1 cellular context compared by ENCODE assay signal in the genomic region with DNA sequence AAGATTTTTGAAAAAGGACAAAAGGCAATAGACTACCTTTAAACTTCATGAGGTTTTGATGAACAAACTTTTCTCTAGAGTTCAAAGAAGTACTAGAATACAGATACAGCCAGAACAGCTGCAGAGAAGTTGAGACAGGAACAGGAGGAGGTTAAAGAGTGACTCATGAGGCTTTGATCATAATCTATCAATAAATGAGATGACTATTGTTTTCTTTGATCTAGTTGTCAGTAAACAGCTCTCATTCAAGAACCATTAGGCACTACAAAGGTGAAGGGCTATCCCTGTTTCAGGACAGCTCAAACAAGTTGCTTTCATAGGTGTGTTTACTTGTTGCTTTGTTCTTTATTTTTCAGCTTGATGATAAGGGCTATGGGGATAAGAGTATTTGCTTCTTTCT.
TF ChIP-seq lines count a peak whose summit lies in the region.

No MANE protein-coding gene starts in this region.

TF ChIP-seq in HepG2, 621 proteins besides CTCF, POLR2A, EP300 and RAD21 (continued from another document and continues in another):
- TF ChIP-seq, protein P1, sequence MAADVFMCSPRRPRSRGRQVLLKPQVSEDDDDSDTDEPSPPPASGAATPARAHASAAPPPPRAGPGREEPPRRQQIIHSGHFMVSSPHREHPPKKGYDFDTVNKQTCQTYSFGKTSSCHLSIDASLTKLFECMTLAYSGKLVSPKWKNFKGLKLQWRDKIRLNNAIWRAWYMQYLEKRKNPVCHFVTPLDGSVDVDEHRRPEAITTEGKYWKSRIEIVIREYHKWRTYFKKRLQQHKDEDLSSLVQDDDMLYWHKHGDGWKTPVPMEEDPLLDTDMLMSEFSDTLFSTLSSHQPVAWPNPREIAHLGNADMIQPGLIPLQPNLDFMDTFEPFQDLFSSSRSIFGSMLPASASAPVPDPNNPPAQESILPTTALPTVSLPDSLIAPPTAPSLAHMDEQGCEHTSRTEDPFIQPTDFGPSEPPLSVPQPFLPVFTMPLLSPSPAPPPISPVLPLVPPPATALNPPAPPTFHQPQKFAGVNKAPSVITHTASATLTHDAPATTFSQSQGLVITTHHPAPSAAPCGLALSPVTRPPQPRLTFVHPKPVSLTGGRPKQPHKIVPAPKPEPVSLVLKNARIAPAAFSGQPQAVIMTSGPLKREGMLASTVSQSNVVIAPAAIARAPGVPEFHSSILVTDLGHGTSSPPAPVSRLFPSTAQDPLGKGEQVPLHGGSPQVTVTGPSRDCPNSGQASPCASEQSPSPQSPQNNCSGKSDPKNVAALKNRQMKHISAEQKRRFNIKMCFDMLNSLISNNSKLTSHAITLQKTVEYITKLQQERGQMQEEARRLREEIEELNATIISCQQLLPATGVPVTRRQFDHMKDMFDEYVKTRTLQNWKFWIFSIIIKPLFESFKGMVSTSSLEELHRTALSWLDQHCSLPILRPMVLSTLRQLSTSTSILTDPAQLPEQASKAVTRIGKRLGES (CRISPR knock-in tag; IDR thresholded peaks at IDR 0.05; ENCODE audit: borderline replicate concordance) = no peak
- TF ChIP-seq ZNF841 (CRISPR knock-in tag; IDR thresholded peaks at IDR 0.05; ENCODE audit: borderline replicate concordance) = no peak
- peak in 1 of 2 experiments; percentile 80; a peak in 2 of 4 replicates for TF ChIP-seq NR2F1 (CRISPR knock-in tag; IDR thresholded peaks at IDR 0.05)
- TF ChIP-seq FOSL2 (CRISPR knock-in tag; IDR thresholded peaks at IDR 0.05) = peak; percentile 90
- no peak for TF ChIP-seq ZNF691 (CRISPR knock-in tag; IDR thresholded peaks at IDR 0.05; ENCODE audit: borderline replicate concordance, low read depth)
- TF ChIP-seq, protein P2, sequence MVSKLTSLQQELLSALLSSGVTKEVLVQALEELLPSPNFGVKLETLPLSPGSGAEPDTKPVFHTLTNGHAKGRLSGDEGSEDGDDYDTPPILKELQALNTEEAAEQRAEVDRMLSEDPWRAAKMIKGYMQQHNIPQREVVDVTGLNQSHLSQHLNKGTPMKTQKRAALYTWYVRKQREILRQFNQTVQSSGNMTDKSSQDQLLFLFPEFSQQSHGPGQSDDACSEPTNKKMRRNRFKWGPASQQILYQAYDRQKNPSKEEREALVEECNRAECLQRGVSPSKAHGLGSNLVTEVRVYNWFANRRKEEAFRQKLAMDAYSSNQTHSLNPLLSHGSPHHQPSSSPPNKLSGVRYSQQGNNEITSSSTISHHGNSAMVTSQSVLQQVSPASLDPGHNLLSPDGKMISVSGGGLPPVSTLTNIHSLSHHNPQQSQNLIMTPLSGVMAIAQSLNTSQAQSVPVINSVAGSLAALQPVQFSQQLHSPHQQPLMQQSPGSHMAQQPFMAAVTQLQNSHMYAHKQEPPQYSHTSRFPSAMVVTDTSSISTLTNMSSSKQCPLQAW (CRISPR knock-in tag; IDR thresholded peaks at IDR 0.05) = no peak
- TF ChIP-seq HMG20A (CRISPR knock-in tag; IDR thresholded peaks at IDR 0.05; ENCODE audit: borderline replicate concordance) = peak; percentile 89; the same call in 1 of the 2 replicates
- TF ChIP-seq ELF3 (CRISPR knock-in tag; IDR thresholded peaks at IDR 0.05) = peak; percentile 49
- TF ChIP-seq ZNF790 (CRISPR knock-in tag; IDR thresholded peaks at IDR 0.05; ENCODE audit: borderline replicate concordance) = no peak
- TF ChIP-seq ZNF768 (CRISPR knock-in tag; IDR thresholded peaks at IDR 0.05) = no peak
- TF ChIP-seq GMEB1 (CRISPR knock-in tag; IDR thresholded peaks at IDR 0.05; ENCODE audit: borderline replicate concordance) = no peak
- no peak for TF ChIP-seq EEA1 (CRISPR knock-in tag; IDR thresholded peaks at IDR 0.05; ENCODE audit: borderline replicate concordance)
- no peak for TF ChIP-seq ZSCAN12 (CRISPR knock-in tag; IDR thresholded peaks at IDR 0.05)
- peak; percentile 86 for TF ChIP-seq RARA (CRISPR knock-in tag; IDR thresholded peaks at IDR 0.05)
- TF ChIP-seq, protein P3, sequence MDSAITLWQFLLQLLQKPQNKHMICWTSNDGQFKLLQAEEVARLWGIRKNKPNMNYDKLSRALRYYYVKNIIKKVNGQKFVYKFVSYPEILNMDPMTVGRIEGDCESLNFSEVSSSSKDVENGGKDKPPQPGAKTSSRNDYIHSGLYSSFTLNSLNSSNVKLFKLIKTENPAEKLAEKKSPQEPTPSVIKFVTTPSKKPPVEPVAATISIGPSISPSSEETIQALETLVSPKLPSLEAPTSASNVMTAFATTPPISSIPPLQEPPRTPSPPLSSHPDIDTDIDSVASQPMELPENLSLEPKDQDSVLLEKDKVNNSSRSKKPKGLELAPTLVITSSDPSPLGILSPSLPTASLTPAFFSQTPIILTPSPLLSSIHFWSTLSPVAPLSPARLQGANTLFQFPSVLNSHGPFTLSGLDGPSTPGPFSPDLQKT (CRISPR knock-in tag; IDR thresholded peaks at IDR 0.05; ENCODE audit: borderline replicate concordance) = no peak
- no peak for TF ChIP-seq USF2 (IDR thresholded peaks at IDR 0.05; ENCODE audit: low read depth, low read length)
- no peak for TF ChIP-seq USF2 (CRISPR knock-in tag; IDR thresholded peaks at IDR 0.05; ENCODE audit: borderline replicate concordance)
- TF ChIP-seq ZFP91 (CRISPR knock-in tag; IDR thresholded peaks at IDR 0.05; ENCODE audit: borderline replicate concordance) = no peak
- TF ChIP-seq, protein P4, sequence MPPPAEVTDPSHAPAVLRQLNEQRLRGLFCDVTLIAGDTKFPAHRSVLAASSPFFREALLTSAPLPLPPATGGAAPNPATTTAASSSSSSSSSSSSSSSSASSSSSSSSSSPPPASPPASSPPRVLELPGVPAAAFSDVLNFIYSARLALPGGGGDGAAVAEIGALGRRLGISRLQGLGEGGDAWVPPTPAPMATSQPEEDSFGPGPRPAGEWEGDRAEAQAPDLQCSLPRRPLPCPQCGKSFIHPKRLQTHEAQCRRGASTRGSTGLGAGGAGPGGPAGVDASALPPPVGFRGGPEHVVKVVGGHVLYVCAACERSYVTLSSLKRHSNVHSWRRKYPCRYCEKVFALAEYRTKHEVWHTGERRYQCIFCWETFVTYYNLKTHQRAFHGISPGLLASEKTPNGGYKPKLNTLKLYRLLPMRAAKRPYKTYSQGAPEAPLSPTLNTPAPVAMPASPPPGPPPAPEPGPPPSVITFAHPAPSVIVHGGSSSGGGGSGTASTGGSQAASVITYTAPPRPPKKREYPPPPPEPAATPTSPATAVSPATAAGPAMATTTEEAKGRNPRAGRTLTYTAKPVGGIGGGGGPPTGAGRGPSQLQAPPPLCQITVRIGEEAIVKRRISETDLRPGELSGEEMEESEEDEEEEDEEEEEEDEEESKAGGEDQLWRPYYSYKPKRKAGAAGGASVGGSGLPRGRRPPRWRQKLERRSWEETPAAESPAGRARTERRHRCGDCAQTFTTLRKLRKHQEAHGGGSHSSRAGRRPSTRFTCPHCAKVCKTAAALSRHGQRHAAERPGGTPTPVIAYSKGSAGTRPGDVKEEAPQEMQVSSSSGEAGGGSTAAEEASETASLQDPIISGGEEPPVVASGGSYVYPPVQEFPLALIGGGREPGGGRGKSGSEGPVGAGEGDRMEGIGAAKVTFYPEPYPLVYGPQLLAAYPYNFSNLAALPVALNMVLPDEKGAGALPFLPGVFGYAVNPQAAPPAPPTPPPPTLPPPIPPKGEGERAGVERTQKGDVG (CRISPR knock-in tag; IDR thresholded peaks at IDR 0.05; ENCODE audit: borderline replicate concordance) = no peak
- TF ChIP-seq TEAD3 (CRISPR knock-in tag; optimal IDR thresholded peaks at IDR 0.05; ENCODE audit: borderline replicate concordance) = no peak
- no peak for TF ChIP-seq TAF15 (IDR thresholded peaks at IDR 0.05; ENCODE audit: low read depth, low read length, poor library complexity, severe bottlenecking)
- no peak for TF ChIP-seq NFE2L2 (IDR thresholded peaks at IDR 0.05; ENCODE audit: low read length)
- TF ChIP-seq NR2C2 (CRISPR knock-in tag; IDR thresholded peaks at IDR 0.05; ENCODE audit: borderline replicate concordance) = peak; percentile 35; the same call in 1 of the 2 replicates
- no peak for TF ChIP-seq TCF12 (IDR thresholded peaks at IDR 0.05)
- TF ChIP-seq TCF12 (CRISPR knock-in tag; IDR thresholded peaks at IDR 0.05) = no peak
- TF ChIP-seq, protein P5, sequence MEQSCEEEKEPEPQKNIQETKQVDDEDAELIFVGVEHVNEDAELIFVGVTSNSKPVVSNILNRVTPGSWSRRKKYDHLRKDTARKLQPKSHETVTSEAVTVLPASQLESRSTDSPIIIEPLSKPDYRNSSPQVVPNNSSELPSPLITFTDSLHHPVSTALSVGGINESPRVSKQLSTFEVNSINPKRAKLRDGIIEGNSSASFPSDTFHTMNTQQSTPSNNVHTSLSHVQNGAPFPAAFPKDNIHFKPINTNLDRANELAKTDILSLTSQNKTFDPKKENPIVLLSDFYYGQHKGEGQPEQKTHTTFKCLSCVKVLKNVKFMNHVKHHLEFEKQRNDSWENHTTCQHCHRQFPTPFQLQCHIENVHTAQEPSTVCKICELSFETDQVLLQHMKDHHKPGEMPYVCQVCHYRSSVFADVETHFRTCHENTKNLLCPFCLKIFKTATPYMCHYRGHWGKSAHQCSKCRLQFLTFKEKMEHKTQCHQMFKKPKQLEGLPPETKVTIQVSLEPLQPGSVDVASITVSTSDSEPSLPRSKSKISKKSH (CRISPR knock-in tag; IDR thresholded peaks at IDR 0.05; ENCODE audit: borderline replicate concordance) = no peak
- TF ChIP-seq, protein P6, sequence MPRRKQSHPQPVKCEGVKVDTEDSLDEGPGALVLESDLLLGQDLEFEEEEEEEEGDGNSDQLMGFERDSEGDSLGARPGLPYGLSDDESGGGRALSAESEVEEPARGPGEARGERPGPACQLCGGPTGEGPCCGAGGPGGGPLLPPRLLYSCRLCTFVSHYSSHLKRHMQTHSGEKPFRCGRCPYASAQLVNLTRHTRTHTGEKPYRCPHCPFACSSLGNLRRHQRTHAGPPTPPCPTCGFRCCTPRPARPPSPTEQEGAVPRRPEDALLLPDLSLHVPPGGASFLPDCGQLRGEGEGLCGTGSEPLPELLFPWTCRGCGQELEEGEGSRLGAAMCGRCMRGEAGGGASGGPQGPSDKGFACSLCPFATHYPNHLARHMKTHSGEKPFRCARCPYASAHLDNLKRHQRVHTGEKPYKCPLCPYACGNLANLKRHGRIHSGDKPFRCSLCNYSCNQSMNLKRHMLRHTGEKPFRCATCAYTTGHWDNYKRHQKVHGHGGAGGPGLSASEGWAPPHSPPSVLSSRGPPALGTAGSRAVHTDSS (CRISPR knock-in tag; conservative IDR thresholded peaks at IDR 0.05) = no peak
- TF ChIP-seq, protein P7, sequence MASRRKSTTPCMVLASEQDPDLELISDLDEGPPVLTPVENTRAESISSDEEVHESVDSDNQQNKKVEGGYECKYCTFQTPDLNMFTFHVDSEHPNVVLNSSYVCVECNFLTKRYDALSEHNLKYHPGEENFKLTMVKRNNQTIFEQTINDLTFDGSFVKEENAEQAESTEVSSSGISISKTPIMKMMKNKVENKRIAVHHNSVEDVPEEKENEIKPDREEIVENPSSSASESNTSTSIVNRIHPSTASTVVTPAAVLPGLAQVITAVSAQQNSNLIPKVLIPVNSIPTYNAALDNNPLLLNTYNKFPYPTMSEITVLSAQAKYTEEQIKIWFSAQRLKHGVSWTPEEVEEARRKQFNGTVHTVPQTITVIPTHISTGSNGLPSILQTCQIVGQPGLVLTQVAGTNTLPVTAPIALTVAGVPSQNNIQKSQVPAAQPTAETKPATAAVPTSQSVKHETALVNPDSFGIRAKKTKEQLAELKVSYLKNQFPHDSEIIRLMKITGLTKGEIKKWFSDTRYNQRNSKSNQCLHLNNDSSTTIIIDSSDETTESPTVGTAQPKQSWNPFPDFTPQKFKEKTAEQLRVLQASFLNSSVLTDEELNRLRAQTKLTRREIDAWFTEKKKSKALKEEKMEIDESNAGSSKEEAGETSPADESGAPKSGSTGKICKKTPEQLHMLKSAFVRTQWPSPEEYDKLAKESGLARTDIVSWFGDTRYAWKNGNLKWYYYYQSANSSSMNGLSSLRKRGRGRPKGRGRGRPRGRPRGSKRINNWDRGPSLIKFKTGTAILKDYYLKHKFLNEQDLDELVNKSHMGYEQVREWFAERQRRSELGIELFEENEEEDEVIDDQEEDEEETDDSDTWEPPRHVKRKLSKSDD (CRISPR knock-in tag; IDR thresholded peaks at IDR 0.05; ENCODE audit: low read depth) = no peak
- peak; percentile 39; the same call in 1 of the 2 replicates for TF ChIP-seq ZBTB3 (CRISPR knock-in tag; IDR thresholded peaks at IDR 0.05; ENCODE audit: borderline replicate concordance, low read depth)
- TF ChIP-seq TCF7L2 (IDR thresholded peaks at IDR 0.05; ENCODE audit: low read depth, low read length) = peak; percentile 97
